17 cellular contexts compared by ENCODE assay signal in genomic region chr5:72860499-72860898, GRCh38. TPM values are rescaled to one million over a fixed set of nuclear protein-coding genes. Genes with fewer than 3 reads are reported as not detected.
DNase-seq lines count a peak whose midpoint lies in the region; ATAC-seq and TF ChIP-seq lines count a peak whose summit lies in the region.
"Had no signal": no experiment of that assay in that cellular context is flagged by ENCODE, and none has a peak within 500 bp of the region (broad histone marks: within the 10 kb centered on the region; RNA-seq: fewer than 3 reads in every experiment).

No MANE protein-coding gene starts in this region.

- no peak for TF ChIP-seq CTCF in fibroblast of pulmonary artery (IDR thresholded peaks at IDR 0.05; ENCODE audit: low read length, missing control alignments)
- TF ChIP-seq CTCF in smooth muscle cell (IDR thresholded peaks at IDR 0.05; ENCODE audit: borderline replicate concordance, insufficient read depth, poor library complexity, severe bottlenecking), result no peak
- TF ChIP-seq CTCF in prostate gland (IDR thresholded peaks at IDR 0.05), result no peak

- H3K36me3 ChIP-seq in smooth muscle cell (ENCODE audit: low read depth), result peaks cover 13% of the 10 kb centered on the region
- peaks cover 0 to 8% of the 10 kb centered on the region in 2 donors for H3K36me3 ChIP-seq in prostate gland

- no peak overlapping the region for H2AFZ ChIP-seq in smooth muscle cell (ENCODE audit: low read depth)

- TF ChIP-seq POLR2A in prostate gland (IDR thresholded peaks at IDR 0.05), result no peak

- ATAC-seq in activated T-cell treated with anti-CD3 and anti-CD28 coated beads, Interleukin-2, amount 50 U/mL, for 72 hours (replicated peaks in 1 of 2), result no peak
- ATAC-seq in HG03460 (IDR thresholded peaks at IDR 0.05; ENCODE audit: unreplicated experiment), result no peak
- ATAC-seq: activated CD8-positive, alpha-beta T cell treated with anti-CD3 and anti-CD28 coated beads, Interleukin-2, amount 10 ng/mL, durations not matched to agents 7 days and 5 days had no signal

- H3K79me2 ChIP-seq in smooth muscle cell (ENCODE audit: low read depth), result peaks cover 95% of the 10 kb centered on the region

- H3K4me3 ChIP-seq in fibroblast of pulmonary artery (replicated peaks; ENCODE audit: low read depth, low read length) (no peak overlapping the region), smooth muscle cell (no peak overlapping the region), prostate gland (no peak overlapping the region)
- H3K4me3 ChIP-seq: lung, tibial artery had no signal

- H4K20me1 ChIP-seq in smooth muscle cell (ENCODE audit: low read depth), result peaks cover 73% of the 10 kb centered on the region

- H3K4me2 ChIP-seq in smooth muscle cell, result no peak overlapping the region

- H3K27me3 ChIP-seq in smooth muscle cell (ENCODE audit: low read depth) (no peaks in the 10 kb centered on the region), prostate gland (replicated peaks; ENCODE audit: insufficient read depth) (no peaks in the 10 kb centered on the region)
- H3K27me3 ChIP-seq: tibial artery had no signal

- H3K9me3 Mint-ChIP-seq in activated T-cell treated with anti-CD3 and anti-CD28 coated beads, Interleukin-2, amount 50 U/mL, for 72 hours, result no peaks in the 10 kb centered on the region
- H3K9me3 Mint-ChIP-seq in activated T-helper 1 cell treated with anti-CD3 and anti-CD28 coated beads, Interleukin-12 subunit alpha, Interleukin-12 subunit beta, Interleukin-2, Interleukin-4 antibody, amounts not matched to agents 30 ng/mL and 10 ng/mL and 1 ng/mL, durations not matched to agents 14 hours and 24 hours and 36 hours, result no peaks in the 10 kb centered on the region
- H3K9me3 Mint-ChIP-seq: activated naive CD4-positive, alpha-beta T cell treated with anti-CD3 and anti-CD28 coated beads, Interleukin-2, amount 50 U/mL, for 24 hours had no signal

- no peak overlapping the region for H3K4me3 Mint-ChIP-seq in activated T-cell treated with anti-CD3 and anti-CD28 coated beads, Interleukin-2, amount 50 U/mL, for 72 hours
- no peak overlapping the region for H3K4me3 Mint-ChIP-seq in activated T-helper 1 cell treated with anti-CD3 and anti-CD28 coated beads, Interleukin-12 subunit alpha, Interleukin-12 subunit beta, Interleukin-2, Interleukin-4 antibody, amounts not matched to agents 30 ng/mL and 10 ng/mL and 1 ng/mL, durations not matched to agents 14 hours and 24 hours and 36 hours
- H3K4me3 Mint-ChIP-seq: activated CD8-positive, alpha-beta T cell treated with anti-CD3 and anti-CD28 coated beads, Interleukin-2, amount 10 ng/mL, durations not matched to agents 7 days and 5 days; activated naive CD4-positive, alpha-beta T cell treated with anti-CD3 and anti-CD28 coated beads, Interleukin-2, amount 50 U/mL, for 24 hours had no signal

- no peak overlapping the region for H3K9ac ChIP-seq in smooth muscle cell (ENCODE audit: low read depth)

- H3K27ac ChIP-seq in smooth muscle cell (ENCODE audit: low read depth), result peak overlapping the region; percentile 29
- H3K27ac ChIP-seq in prostate gland, result no peak overlapping the region
- H3K27ac ChIP-seq: tibial artery had no signal

- H3K27ac Mint-ChIP-seq in activated T-cell treated with anti-CD3 and anti-CD28 coated beads, Interleukin-2, amount 50 U/mL, for 72 hours, result peak overlapping the region; percentile 38
- peak overlapping the region; percentile 44 for H3K27ac Mint-ChIP-seq in activated T-helper 1 cell treated with anti-CD3 and anti-CD28 coated beads, Interleukin-12 subunit alpha, Interleukin-12 subunit beta, Interleukin-2, Interleukin-4 antibody, amounts not matched to agents 30 ng/mL and 10 ng/mL and 1 ng/mL, durations not matched to agents 14 hours and 24 hours and 36 hours
- H3K27ac Mint-ChIP-seq: activated CD8-positive, alpha-beta T cell treated with anti-CD3 and anti-CD28 coated beads, Interleukin-2, amount 10 ng/mL, durations not matched to agents 7 days and 5 days; activated naive CD4-positive, alpha-beta T cell treated with anti-CD3 and anti-CD28 coated beads, Interleukin-2, amount 50 U/mL, for 24 hours had no signal

- peaks cover 3 to 27% of the 10 kb centered on the region in 2 donors for H3K36me3 Mint-ChIP-seq in activated T-cell treated with anti-CD3 and anti-CD28 coated beads, Interleukin-2, amount 50 U/mL, for 72 hours (ENCODE audit: insufficient read depth in 2 of 2)
- H3K36me3 Mint-ChIP-seq in activated T-helper 1 cell treated with anti-CD3 and anti-CD28 coated beads, Interleukin-12 subunit alpha, Interleukin-12 subunit beta, Interleukin-2, Interleukin-4 antibody, amounts not matched to agents 30 ng/mL and 10 ng/mL and 1 ng/mL, durations not matched to agents 14 hours and 24 hours and 36 hours (ENCODE audit: low read depth), result peaks cover 36% of the 10 kb centered on the region

- H3K27me3 Mint-ChIP-seq in activated T-cell treated with anti-CD3 and anti-CD28 coated beads, Interleukin-2, amount 50 U/mL, for 72 hours (ENCODE audit: low read depth), result no peaks in the 10 kb centered on the region
- no peaks in the 10 kb centered on the region for H3K27me3 Mint-ChIP-seq in activated T-helper 1 cell treated with anti-CD3 and anti-CD28 coated beads, Interleukin-12 subunit alpha, Interleukin-12 subunit beta, Interleukin-2, Interleukin-4 antibody, amounts not matched to agents 30 ng/mL and 10 ng/mL and 1 ng/mL, durations not matched to agents 14 hours and 24 hours and 36 hours (ENCODE audit: insufficient read depth)
- H3K27me3 Mint-ChIP-seq: activated naive CD4-positive, alpha-beta T cell treated with anti-CD3 and anti-CD28 coated beads, Interleukin-2, amount 50 U/mL, for 24 hours had no signal

- peaks cover 3% of the 10 kb centered on the region for H3F3A ChIP-seq in smooth muscle cell (ENCODE audit: low read depth)

- no peak for DNase-seq in activated T-cell treated with anti-CD3 and anti-CD28 coated beads, Interleukin-2, amount 50 U/mL, for 72 hours
- DNase-seq in activated T-cell treated with anti-CD3 and anti-CD28 coated beads for 4 hours, result no peak
- no peak for DNase-seq in activated T-helper 1 cell treated with anti-CD3 and anti-CD28 coated beads, Interleukin-12 subunit alpha, Interleukin-12 subunit beta, Interleukin-2, Interleukin-4 antibody, amounts not matched to agents 30 ng/mL and 10 ng/mL and 1 ng/mL, durations not matched to agents 14 hours and 24 hours and 36 hours (ENCODE audit: low spot score)
- DNase-seq in fibroblast of pulmonary artery (ENCODE audit: low read depth), result peak; percentile 64
- DNase-seq in smooth muscle cell (lab: John Stamatoyannopoulos, UW; ENCODE audit: unreplicated experiment), result no peak
- no peak for DNase-seq in prostate gland (ENCODE audit: low spot score)
- no peak for DNase-seq in ecto neural progenitor cell (ENCODE audit: low spot score)
- DNase-seq: ACHN; activated CD8-positive, alpha-beta T cell treated with anti-CD3 and anti-CD28 coated beads, Interleukin-2, amount 10 ng/mL, durations not matched to agents 7 days and 5 days; hippocampal formation; NCI-H1930; SHP77; T-helper 9 cell; tibial artery had no signal

- intact Hi-C loops in activated T-helper 1 cell treated with anti-CD3 and anti-CD28 coated beads, Interleukin-12 subunit alpha, Interleukin-12 subunit beta, Interleukin-2, Interleukin-4 antibody, amounts not matched to agents 30 ng/mL and 10 ng/mL and 1 ng/mL, durations not matched to agents 14 hours and 24 hours and 36 hours (cut with micrococcal nuclease), result loop anchor here (5.0 kb wide), 1 partner anchor 37 kb away; no protein-coding TSS in a partner anchor
- intact Hi-C loops in prostate gland (cut with DNase I), result no loop called here

- H3K4me1 ChIP-seq in smooth muscle cell (ENCODE audit: low read depth), result no peaks in the 10 kb centered on the region
- no peaks in the 10 kb centered on the region for H3K4me1 ChIP-seq in prostate gland (replicated peaks)

- H3K4me1 Mint-ChIP-seq in activated T-cell treated with anti-CD3 and anti-CD28 coated beads, Interleukin-2, amount 50 U/mL, for 72 hours (ENCODE audit: low read depth), result peaks cover 19% of the 10 kb centered on the region
- peaks cover 26% of the 10 kb centered on the region for H3K4me1 Mint-ChIP-seq in activated T-helper 1 cell treated with anti-CD3 and anti-CD28 coated beads, Interleukin-12 subunit alpha, Interleukin-12 subunit beta, Interleukin-2, Interleukin-4 antibody, amounts not matched to agents 30 ng/mL and 10 ng/mL and 1 ng/mL, durations not matched to agents 14 hours and 24 hours and 36 hours (ENCODE audit: low read depth)

- H3K9me3 ChIP-seq in smooth muscle cell (replicated peaks; ENCODE audit: low read depth) (no peaks in the 10 kb centered on the region), prostate gland (no peaks in the 10 kb centered on the region)
- H3K9me3 ChIP-seq: tibial artery had no signal

- WGBS in smooth muscle cell (ENCODE audit: low lambda C conversion rate), result 37% methylated on average over 4 of the region's 4 CpGs
- WGBS in prostate gland, result 77% methylated on average over 4 of the region's 4 CpGs

RNA-seq across cellular contexts. Expression of gene TNPO1, which starts 44.0 kb away (rescaled TPM):
- total RNA-seq in activated T-cell treated with anti-CD3 and anti-CD28 coated beads, Interleukin-2, amount 50 U/mL, for 72 hours, result 100 to 1,000 TPM in 1 of 2 donors, 10 to 100 TPM in 1; 92.6 to 114 TPM
- total RNA-seq in activated T-helper 1 cell treated with anti-CD3 and anti-CD28 coated beads, Interleukin-12 subunit alpha, Interleukin-12 subunit beta, Interleukin-2, Interleukin-4 antibody, amounts not matched to agents 30 ng/mL and 10 ng/mL and 1 ng/mL, durations not matched to agents 14 hours and 24 hours and 36 hours, result 133 and 142 TPM in 2 replicates
- total RNA-seq in smooth muscle cell, result 167 and 182 TPM in 2 replicates
- polyA plus RNA-seq in smooth muscle cell, result 62.7 and 67.1 TPM in 2 replicates
- total RNA-seq in prostate gland, result 100 to 1,000 TPM; 107 to 113 TPM
